1 cellular context compared by ENCODE assay signal in genomic region chr15:78097667-78098066, GRCh38.
TF ChIP-seq lines count a peak whose summit lies in the region.

No MANE protein-coding gene starts in this region.

TF ChIP-seq in IMR-90, 13 proteins besides CTCF, POLR2A, EP300 and RAD21 (continued from another document):
- no peak for TF ChIP-seq CEBPB (IDR thresholded peaks at IDR 0.05; ENCODE audit: low read depth, low read length)
- TF ChIP-seq MAZ (IDR thresholded peaks at IDR 0.05; ENCODE audit: borderline replicate concordance, low read depth, low read length) = no peak
- TF ChIP-seq FOS (IDR thresholded peaks at IDR 0.05; ENCODE audit: low read depth, low read length) = no peak
- TF ChIP-seq MAFK (IDR thresholded peaks at IDR 0.05; ENCODE audit: low read depth, low read length) = no peak
